ENCODE assay signal across 10 cellular contexts in genomic region chr5:147507480-147508126, GRCh38. TPM values are rescaled to one million over a fixed set of nuclear protein-coding genes. Genes with fewer than 3 reads are reported as not detected.
DNase-seq lines count a peak whose midpoint lies in the region; TF ChIP-seq lines count a peak whose summit lies in the region.
"Had no signal": no experiment of that assay in that cellular context is flagged by ENCODE, and none has a peak within 500 bp of the region (broad histone marks: within the 10 kb centered on the region; RNA-seq: fewer than 3 reads in every experiment).

No MANE protein-coding gene starts in this region.

- H3K27ac ChIP-seq in AG04450 (ENCODE audit: low read depth, low read length) (no peak overlapping the region), ectodermal cell (ENCODE audit: insufficient read depth, low read depth, low read length, poor library complexity, severe bottlenecking) (no peak overlapping the region), RWPE1 (no peak overlapping the region)

- H3K4me3 Mint-ChIP-seq in nephron progenitor cell = peak overlapping the region; percentile 86
- H3K4me3 Mint-ChIP-seq: activated naive CD8-positive, alpha-beta T cell treated with anti-CD3 and anti-CD28 coated beads, Interleukin-2, amount 10 ng/mL, durations not matched to agents 7 days and 5 days; CD4-positive, CD25-positive, alpha-beta regulatory T cell had no signal

- no peaks in the 10 kb centered on the region; the same call in 1 of the 2 replicates for H3K9me3 ChIP-seq in AG04450 (ENCODE audit: control insufficient read depth, insufficient read depth, low read length)
- H3K9me3 ChIP-seq in ectodermal cell (ENCODE audit: control insufficient read depth, low read length) = no peaks in the 10 kb centered on the region

- TF ChIP-seq CTCF in AG04450 (IDR thresholded peaks at IDR 0.05; ENCODE audit: low read depth, low read length) (no peak), nephron progenitor cell (IDR thresholded peaks at IDR 0.05) (no peak), RWPE1 (conservative IDR thresholded peaks at IDR 0.05; ENCODE audit: low read depth) (no peak)

- H3K36me3 ChIP-seq in ectodermal cell (ENCODE audit: control insufficient read depth, insufficient read depth, low read length) = no peaks in the 10 kb centered on the region

- CTCF ChIA-PET in AG04450 (lab: Charles Lee) = interaction anchor here (0.9 to 2.0 kb wide), 6 partner anchors 26 to 71 kb away, joined by 4 to 16 read pairs (median 6); no protein-coding TSS in a partner anchor
- CTCF ChIA-PET in RWPE1 (lab: Yijun Ruan, JAX) = interaction anchor here (0.8 kb wide), 1 partner anchor 32 kb away, joined by 3 read pairs; no protein-coding TSS in a partner anchor

- H3K27me3 ChIP-seq in AG04450 (ENCODE audit: control insufficient read depth, insufficient read depth, low read length) = no peaks in the 10 kb centered on the region
- H3K27me3 ChIP-seq in ectodermal cell (ENCODE audit: control insufficient read depth, insufficient read depth, low read length, poor library complexity, severe bottlenecking) = peaks cover 16% of the 10 kb centered on the region

- DNase-seq in AG04450 (ENCODE audit: low read depth, low spot score) (no peak), LHCN-M2 (ENCODE audit: low read depth) (peak; percentile 57), nephron progenitor cell (no peak), cerebellar cortex (ENCODE audit: low spot score) (no peak), activated gamma-delta T cell (lab: John Stamatoyannopoulos, UW) (no peak), RWPE1 (ENCODE audit: low spot score) (no peak), RKO (ENCODE audit: low spot score) (no peak)
- DNase-seq: activated naive CD8-positive, alpha-beta T cell treated with anti-CD3 and anti-CD28 coated beads, Interleukin-2, amount 10 ng/mL, durations not matched to agents 7 days and 5 days; CD4-positive, CD25-positive, alpha-beta regulatory T cell had no signal

- POLR2A ChIA-PET in AG04450 (lab: Yijun Ruan, JAX) = no interaction called here
- POLR2A ChIA-PET in RWPE1 (lab: Yijun Ruan, JAX; ENCODE audit: low non-redundant PET) = no interaction called here

- H3K9me3 Mint-ChIP-seq in nephron progenitor cell = no peaks in the 10 kb centered on the region
- H3K9me3 Mint-ChIP-seq: activated naive CD8-positive, alpha-beta T cell treated with anti-CD3 and anti-CD28 coated beads, Interleukin-2, amount 10 ng/mL, durations not matched to agents 7 days and 5 days had no signal

- peaks cover 8% of the 10 kb centered on the region for H3K4me1 ChIP-seq in ectodermal cell (ENCODE audit: control insufficient read depth, insufficient read depth, low read length)

- H3K27ac Mint-ChIP-seq in nephron progenitor cell = no peak overlapping the region
- H3K27ac Mint-ChIP-seq: activated naive CD8-positive, alpha-beta T cell treated with anti-CD3 and anti-CD28 coated beads, Interleukin-2, amount 10 ng/mL, durations not matched to agents 7 days and 5 days; CD4-positive, CD25-positive, alpha-beta regulatory T cell had no signal

- H3K27me3 Mint-ChIP-seq in nephron progenitor cell (ENCODE audit: low read depth, poor library complexity) = peaks cover 17% of the 10 kb centered on the region

- no peaks in the 10 kb centered on the region for H3K36me3 Mint-ChIP-seq in nephron progenitor cell (ENCODE audit: low read depth)
- H3K36me3 Mint-ChIP-seq: activated naive CD8-positive, alpha-beta T cell treated with anti-CD3 and anti-CD28 coated beads, Interleukin-2, amount 10 ng/mL, durations not matched to agents 7 days and 5 days; CD4-positive, CD25-positive, alpha-beta regulatory T cell had no signal

- H3K4me3 ChIP-seq in AG04450 (ENCODE audit: low read depth, low read length) = peak overlapping the region; percentile 89
- H3K4me3 ChIP-seq in ectodermal cell (ENCODE audit: insufficient read depth, low read depth, low read length) = peak overlapping the region; percentile 78

- H3K4me1 Mint-ChIP-seq in nephron progenitor cell = peaks cover 46% of the 10 kb centered on the region

- WGBS in ectodermal cell, 2 experiments = 43 to 51% methylated on average over 6 to 7 of the region's 7 CpGs

RNA-seq across cellular contexts. Expression of gene DPYSL3, which starts 2.3 kb away (rescaled TPM):
- polyA plus RNA-seq in AG04450 (2011; rRNA removed) = 136 and 139 TPM in 2 replicates
- polyA minus RNA-seq in AG04450 (2011; rRNA and poly(A)+ RNA removed) = 146 and 147 TPM in 2 replicates
- 55.9 and 66.9 TPM in 2 replicates for total RNA-seq in LHCN-M2 (2014; rRNA removed)
- 37.9 TPM for polyA plus RNA-seq in LHCN-M2 (2012)
- 365 TPM for polyA plus RNA-seq in ectodermal cell (2013, experiment 1 of 4)
- polyA plus RNA-seq in ectodermal cell (2013, experiment 2 of 4) = 447 TPM
- polyA plus RNA-seq in ectodermal cell (2013, experiment 3 of 4) = 266 TPM
- 298 TPM for polyA plus RNA-seq in ectodermal cell (2013, experiment 4 of 4)
- total RNA-seq: activated naive CD8-positive, alpha-beta T cell treated with anti-CD3 and anti-CD28 coated beads, Interleukin-2, amount 10 ng/mL, durations not matched to agents 7 days and 5 days had no signal
- polyA plus RNA-seq: CD4-positive, CD25-positive, alpha-beta regulatory T cell had no signal
